Comparison of ENCODE assay signal across 8 cellular contexts in genomic region chr1:167221804-167222610, GRCh38. TPM values are rescaled to one million over a fixed set of nuclear protein-coding genes. Genes with fewer than 3 reads are reported as not detected.
DNase-seq lines count a peak whose midpoint lies in the region; ATAC-seq and TF ChIP-seq lines count a peak whose summit lies in the region.

No MANE protein-coding gene starts in this region.

- H3K9ac ChIP-seq in H9 (ENCODE audit: extremely low read depth, insufficient read length, low read length) (peak overlapping the region; percentile 77), MM.1S (ENCODE audit: low read length) (peak overlapping the region; percentile 72), parathyroid adenoma (peak overlapping the region; percentile 30)

- H3K14ac ChIP-seq in H9 (ENCODE audit: insufficient read depth, low read length): peak overlapping the region; percentile 8

- no peak overlapping the region for H2BK5ac ChIP-seq in H9 (ENCODE audit: insufficient read length, low read length)

- no peak for TF ChIP-seq CTCF in H9 (conservative IDR thresholded peaks at IDR 0.05)
- no peak for TF ChIP-seq CTCF in MM.1S (IDR thresholded peaks at IDR 0.05; ENCODE audit: low read length)
- no peak for TF ChIP-seq CTCF in parathyroid adenoma (IDR thresholded peaks at IDR 0.05)
- TF ChIP-seq CTCF in tibial nerve (IDR thresholded peaks at IDR 0.05): no peak

- no peak overlapping the region for H3K4ac ChIP-seq in H9 (ENCODE audit: low read depth, low read length)

- H2BK120ac ChIP-seq in H9 (ENCODE audit: low read depth, low read length, poor library complexity, severe bottlenecking): no peak overlapping the region

- peak; percentile 80 for DNase-seq in GF-D8 (lab: John Stamatoyannopoulos, UW)
- peak; percentile 62 for DNase-seq in H9
- peak; percentile 91 for DNase-seq in MM.1S
- peak; percentile 73 for DNase-seq in Right ventricle myocardium superior
- peak; percentile 17 to 69 for DNase-seq in tibial nerve (ENCODE audit: low spot score in 2 of 2)

- peaks cover 0 to under 1% (median 0%) of the 10 kb centered on the region in 3 experiments; a peak in 2 of 7 replicates for H3K36me3 Mint-ChIP-seq in H9 (ENCODE audit: insufficient read depth in 1 of 3, low read depth in 3 of 3)
- peaks cover under 1% of the 10 kb centered on the region for H3K36me3 Mint-ChIP-seq in activated naive CD8-positive, alpha-beta T cell

- peak overlapping the region; percentile 73 for H3K4me2 ChIP-seq in H9 (ENCODE audit: insufficient read depth, insufficient read length, low read length)
- peak overlapping the region; percentile 69 for H3K4me2 ChIP-seq in MM.1S (ENCODE audit: low read depth, low read length)
- H3K4me2 ChIP-seq in parathyroid adenoma (ENCODE audit: low read length): peak overlapping the region; percentile 88

- H3K27me3 Mint-ChIP-seq in H9 (ENCODE audit: low read depth): no peaks in the 10 kb centered on the region
- no peaks in the 10 kb centered on the region for H3K27me3 Mint-ChIP-seq in activated naive CD8-positive, alpha-beta T cell

- H3K36me3 ChIP-seq in MM.1S (replicated peaks; ENCODE audit: insufficient read depth, low read length): no peaks in the 10 kb centered on the region
- no peaks in the 10 kb centered on the region for H3K36me3 ChIP-seq in parathyroid adenoma (ENCODE audit: control insufficient read depth, insufficient read depth, low read length)
- H3K36me3 ChIP-seq in tibial nerve: no peaks in the 10 kb centered on the region

- peak overlapping the region; percentile 11 for H3K27ac ChIP-seq in H9 (ENCODE audit: insufficient read length, low read depth, low read length)
- H3K27ac ChIP-seq in MM.1S (ENCODE audit: low read length): peak overlapping the region; percentile 76; the same call in 1 of the 2 replicates
- H3K27ac ChIP-seq in parathyroid adenoma: peak overlapping the region; percentile 70
- peak overlapping the region; percentile 97 to 100 (median 98) for H3K27ac ChIP-seq in tibial nerve

- H4K8ac ChIP-seq in H9 (replicated peaks; ENCODE audit: insufficient read length, low read depth, low read length): no peak overlapping the region

- peak in 1 of 2 donors; percentile 67 for TF ChIP-seq POLR2A in tibial nerve (IDR thresholded peaks at IDR 0.05)

- no peak overlapping the region for H4K5ac ChIP-seq in H9 (ENCODE audit: insufficient read length, low read depth, low read length)

- H3K9me2 ChIP-seq in MM.1S (replicated peaks; ENCODE audit: insufficient read depth, low read length): no peaks in the 10 kb centered on the region

- no peaks in the 10 kb centered on the region for H4K20me1 ChIP-seq in H9 (ENCODE audit: control insufficient read depth, insufficient read depth, insufficient read length)
- H4K20me1 ChIP-seq in MM.1S (ENCODE audit: insufficient read depth, low read length): no peaks in the 10 kb centered on the region

- peaks cover 3% of the 10 kb centered on the region for H3K23me2 ChIP-seq in H9 (ENCODE audit: insufficient read length, low read depth, low read length, poor library complexity, severe bottlenecking)

- no peak overlapping the region for H2BK15ac ChIP-seq in H9 (ENCODE audit: low read depth, low read length)

- H3K4me3 ChIP-seq in MM.1S (ENCODE audit: low read length) (peak overlapping the region; percentile 74), parathyroid adenoma (ENCODE audit: low read depth, low read length) (peak overlapping the region; percentile 77), tibial nerve (peak overlapping the region; percentile 82 to 97 (median 94))

- peaks cover under 1 to 2% of the 10 kb centered on the region in 2 experiments; a peak in 3 of 5 replicates for H3K9me3 Mint-ChIP-seq in H9
- no peaks in the 10 kb centered on the region for H3K9me3 Mint-ChIP-seq in activated naive CD8-positive, alpha-beta T cell (ENCODE audit: low read depth)

- no peak overlapping the region for H3K23ac ChIP-seq in H9 (ENCODE audit: insufficient read length, low read depth, low read length)

- H3K4me1 ChIP-seq in H9 (ENCODE audit: insufficient read depth, low read length): no peaks in the 10 kb centered on the region; the same call in 1 of the 2 replicates
- peaks cover 20% of the 10 kb centered on the region for H3K4me1 ChIP-seq in MM.1S (ENCODE audit: low read length)
- H3K4me1 ChIP-seq in parathyroid adenoma: peaks cover 5% of the 10 kb centered on the region
- H3K4me1 ChIP-seq in tibial nerve: peaks cover 0 to 55% (median 24%) of the 10 kb centered on the region in 4 donors

- H3K9me3 ChIP-seq in H9 (ENCODE audit: control insufficient read depth, low read depth, low read length) (no peaks in the 10 kb centered on the region), MM.1S (replicated peaks; ENCODE audit: insufficient read depth, low read length) (no peaks in the 10 kb centered on the region), parathyroid adenoma (ENCODE audit: control insufficient read depth, low read length) (no peaks in the 10 kb centered on the region), tibial nerve (no peaks in the 10 kb centered on the region)

- H3T11ph ChIP-seq in H9 (ENCODE audit: low read length): no peak overlapping the region

- H3K56ac ChIP-seq in H9 (ENCODE audit: insufficient read length, low read depth, low read length): no peak overlapping the region

- no peak overlapping the region for H3K18ac ChIP-seq in H9 (ENCODE audit: insufficient read length, low read depth, low read length)

- H4K91ac ChIP-seq in H9 (ENCODE audit: insufficient read length, low read depth, low read length): no peak overlapping the region

- H2BK20ac ChIP-seq in H9 (ENCODE audit: low read depth, low read length, poor library complexity, severe bottlenecking): no peak overlapping the region

- WGBS in H9 (ENCODE audit: extremely low coverage, insufficient read length, low lambda C conversion rate): no CpG with 5 or more reads among the region's 46 CpGs
- WGBS in tibial nerve, 2 donors: 0 to 1% methylated on average over 20 to 29 of the region's 46 CpGs

- H2AFZ ChIP-seq in H9 (ENCODE audit: low read length): no peak overlapping the region
- H2AFZ ChIP-seq in MM.1S (ENCODE audit: low read length): peak overlapping the region; percentile 82
- peak overlapping the region; percentile 72 for H2AFZ ChIP-seq in parathyroid adenoma

- no peak overlapping the region for H2BK12ac ChIP-seq in H9 (ENCODE audit: insufficient read length, low read depth, low read length)

- H2AK5ac ChIP-seq in H9 (ENCODE audit: insufficient read length, low read length): no peak overlapping the region

- intact Hi-C loops in Right ventricle myocardium superior (cut with DNase I): no loop called here

- H3K27me3 ChIP-seq in H9 (ENCODE audit: insufficient read depth, low read length) (no peaks in the 10 kb centered on the region), MM.1S (replicated peaks; ENCODE audit: insufficient read depth, low read length) (no peaks in the 10 kb centered on the region), parathyroid adenoma (ENCODE audit: control insufficient read depth, insufficient read depth, low read length) (no peaks in the 10 kb centered on the region), tibial nerve (no peaks in the 10 kb centered on the region)

- peaks cover 31% of the 10 kb centered on the region for H3F3A ChIP-seq in MM.1S (ENCODE audit: insufficient read depth, low read length)

- ATAC-seq in SK-N-SH treated with all-trans-retinoic acid at 6 μM for 48 hours: peak; percentile 62
- peak; percentile 50 for ATAC-seq in Right ventricle myocardium superior (ENCODE audit: poor library complexity)

- peak overlapping the region; percentile 97 to 99 (median 99) for H3K27ac Mint-ChIP-seq in H9
- peak overlapping the region; percentile 98 for H3K27ac Mint-ChIP-seq in activated naive CD8-positive, alpha-beta T cell

- peak in 1 of 2 donors; percentile 88 for TF ChIP-seq EP300 in tibial nerve (IDR thresholded peaks at IDR 0.05)

- no peaks in the 10 kb centered on the region for H3K79me1 ChIP-seq in H9 (ENCODE audit: insufficient read depth, low read depth, low read length, poor library complexity, severe bottlenecking)

- peaks cover 54 to 56% of the 10 kb centered on the region in 2 experiments for H3K4me1 Mint-ChIP-seq in H9
- peaks cover 51% of the 10 kb centered on the region for H3K4me1 Mint-ChIP-seq in activated naive CD8-positive, alpha-beta T cell (ENCODE audit: low read depth)

- H3K79me2 ChIP-seq in H9 (ENCODE audit: insufficient read depth, low read length) (peaks cover 30% of the 10 kb centered on the region; the same call in 1 of the 2 replicates), MM.1S (ENCODE audit: low read length) (peaks cover 50% of the 10 kb centered on the region), parathyroid adenoma (peaks cover 2% of the 10 kb centered on the region)

- H3K4me3 Mint-ChIP-seq in H9: peak overlapping the region; percentile 90 to 96
- peak overlapping the region; percentile 94 for H3K4me3 Mint-ChIP-seq in activated naive CD8-positive, alpha-beta T cell

TF ChIP-seq in SK-N-SH treated with all-trans-retinoic acid at 6 μM for 48 hours, 23 proteins besides CTCF, POLR2A, EP300 and RAD21 (continues in another document):
- TF ChIP-seq CSDC2 (CRISPR knock-in tag; IDR thresholded peaks at IDR 0.05): no peak
- TF ChIP-seq, protein P1, sequence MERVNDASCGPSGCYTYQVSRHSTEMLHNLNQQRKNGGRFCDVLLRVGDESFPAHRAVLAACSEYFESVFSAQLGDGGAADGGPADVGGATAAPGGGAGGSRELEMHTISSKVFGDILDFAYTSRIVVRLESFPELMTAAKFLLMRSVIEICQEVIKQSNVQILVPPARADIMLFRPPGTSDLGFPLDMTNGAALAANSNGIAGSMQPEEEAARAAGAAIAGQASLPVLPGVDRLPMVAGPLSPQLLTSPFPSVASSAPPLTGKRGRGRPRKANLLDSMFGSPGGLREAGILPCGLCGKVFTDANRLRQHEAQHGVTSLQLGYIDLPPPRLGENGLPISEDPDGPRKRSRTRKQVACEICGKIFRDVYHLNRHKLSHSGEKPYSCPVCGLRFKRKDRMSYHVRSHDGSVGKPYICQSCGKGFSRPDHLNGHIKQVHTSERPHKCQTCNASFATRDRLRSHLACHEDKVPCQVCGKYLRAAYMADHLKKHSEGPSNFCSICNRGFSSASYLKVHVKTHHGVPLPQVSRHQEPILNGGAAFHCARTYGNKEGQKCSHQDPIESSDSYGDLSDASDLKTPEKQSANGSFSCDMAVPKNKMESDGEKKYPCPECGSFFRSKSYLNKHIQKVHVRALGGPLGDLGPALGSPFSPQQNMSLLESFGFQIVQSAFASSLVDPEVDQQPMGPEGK (CRISPR knock-in tag; IDR thresholded peaks at IDR 0.05; ENCODE audit: borderline replicate concordance): no peak

RNA-seq across cellular contexts. Expression of gene POU2F1, which starts 1.3 kb away (rescaled TPM):
- total RNA-seq in H9 (2021) (54.8 and 62.5 TPM in 2 replicates), Right ventricle myocardium superior (7.4 TPM), tibial nerve (10 to 100 TPM; 21.0 to 33.7 (median 21.8) TPM)

Comparison
In these comparisons a context has a peak if more than half of its experiments do, and no peak if none do; other contexts are left out.
1. Peak in every context shown above with its lines: DNase-seq, ATAC-seq, H3K4me3 ChIP-seq and H3K27ac ChIP-seq.
2. H3K27ac ChIP-seq: peak in every context shown above with its lines; median percentile 98 in tibial nerve; 76 in MM.1S; 70 in parathyroid adenoma; 11 in H9.